Comparison of ENCODE assay signal across 19 cellular contexts in genomic region chr20:52683761-52684160, GRCh38.
DNase-seq lines count a peak whose midpoint lies in the region; ATAC-seq and TF ChIP-seq lines count a peak whose summit lies in the region.
"Had no signal": no experiment of that assay in that cellular context is flagged by ENCODE, and none has a peak within 500 bp of the region (broad histone marks: within the 10 kb centered on the region; RNA-seq: fewer than 3 reads in every experiment).

No MANE protein-coding gene starts in this region.

- H3K4me2 ChIP-seq in BLaER1 (peak overlapping the region; percentile 87), GM23338 (no peak overlapping the region)
- H3K4me2 ChIP-seq: KMS-11 had no signal

- H3K27me3 Mint-ChIP-seq in GM23338 (ENCODE audit: insufficient read depth, low read depth, poor library complexity): peaks cover 3% of the 10 kb centered on the region

- no peaks in the 10 kb centered on the region for H3F3A ChIP-seq in GM23338 (replicated peaks; ENCODE audit: low read depth)

- peak overlapping the region; percentile 63; the same call in 1 of the 2 replicates for H2AFZ ChIP-seq in GM23338
- H2AFZ ChIP-seq: GM23248 had no signal

- H3K27me3 ChIP-seq in BLaER1 (peaks cover 9% of the 10 kb centered on the region; the same call in 1 of the 2 replicates), GM23338 (ENCODE audit: insufficient read depth) (no peaks in the 10 kb centered on the region), SJCRH30 (peaks cover 10% of the 10 kb centered on the region; the same call in 1 of the 2 replicates)
- H3K27me3 ChIP-seq: SJSA1 had no signal

- H3K9me2 ChIP-seq in GM23338 (ENCODE audit: insufficient read depth): no peaks in the 10 kb centered on the region; the same call in 1 of the 2 replicates

- H4K20me1 ChIP-seq in BLaER1 (no peaks in the 10 kb centered on the region), GM23338 (replicated peaks; ENCODE audit: insufficient read depth) (no peaks in the 10 kb centered on the region)

- H3K36me3 Mint-ChIP-seq in GM23338 (ENCODE audit: low read depth): no peaks in the 10 kb centered on the region
- H3K36me3 Mint-ChIP-seq: CD4-positive, CD25-positive, alpha-beta regulatory T cell; T-cell had no signal

- TF ChIP-seq CTCF in GM23338 (conservative IDR thresholded peaks at IDR 0.05; ENCODE audit: low read depth in 2 of 2): no peak

- no peaks in the 10 kb centered on the region; the same call in 2 of the 3 replicates for H3K9me3 Mint-ChIP-seq in GM23338

- H3K4me1 ChIP-seq in BLaER1 (peaks cover 26% of the 10 kb centered on the region), GM23338 (ENCODE audit: insufficient read depth) (no peaks in the 10 kb centered on the region; the same call in 1 of the 2 replicates), SJCRH30 (no peaks in the 10 kb centered on the region)
- H3K4me1 ChIP-seq: SJSA1 had no signal

- H3K9me3 ChIP-seq in BLaER1 (peaks cover 16% of the 10 kb centered on the region), SJCRH30 (replicated peaks) (no peaks in the 10 kb centered on the region)
- H3K9me3 ChIP-seq: SJSA1 had no signal

- peaks cover 8% of the 10 kb centered on the region for H3K4me1 Mint-ChIP-seq in GM23338
- H3K4me1 Mint-ChIP-seq: CD4-positive, CD25-positive, alpha-beta regulatory T cell had no signal

- H3K27ac Mint-ChIP-seq in GM23338: no peak overlapping the region
- H3K27ac Mint-ChIP-seq: CD4-positive, CD25-positive, alpha-beta regulatory T cell; T-cell had no signal

- DNase-seq in GM23338 (ENCODE audit: low spot score) (no peak), NCI-H1436 treated with DMSO at 0.1 percent for 48 hours (lab: John Stamatoyannopoulos, UW) (peak; percentile 27), NOMO-1 (lab: John Stamatoyannopoulos, UW; ENCODE audit: unreplicated experiment in 2 of 2) (peak; percentile 53 to 69), HuH-7 (ENCODE audit: low spot score) (no peak), SJCRH30 (no peak), hippocampal formation (lab: John Stamatoyannopoulos, UW) (no peak)
- DNase-seq in activated CD8-positive, alpha-beta memory T cell treated with anti-CD3 and anti-CD28 coated beads, Interleukin-2, amount 50 U/mL, for 4 hours: no peak
- DNase-seq: Calu3; CD4-positive, CD25-positive, alpha-beta regulatory T cell; DMS79 treated with DMSO at 0.1 percent for 48 hours; GM23248; NCI-H187; NCI-H526 treated with DMSO at 0.1 percent for 48 hours; RPMI8226; T-cell; T1000 had no signal

- H3K36me3 ChIP-seq in BLaER1 (no peaks in the 10 kb centered on the region), GM23338 (ENCODE audit: insufficient read depth) (no peaks in the 10 kb centered on the region), SJCRH30 (no peaks in the 10 kb centered on the region)
- H3K36me3 ChIP-seq: SJSA1 had no signal

- no peak for ATAC-seq in GM23338
- ATAC-seq: T-cell had no signal

- H3K9ac ChIP-seq in BLaER1: no peak overlapping the region
- H3K9ac ChIP-seq: GM23248, KMS-11 had no signal

- H3K4me3 ChIP-seq in BLaER1 (0 out of 2 replicates have a peak overlapping the region, but pooled peaks have one; percentile 34), GM23338 (no peak overlapping the region), SJCRH30 (no peak overlapping the region)
- H3K4me3 ChIP-seq: GM23248, SJSA1 had no signal

- H3K4me3 Mint-ChIP-seq in GM23338: no peak overlapping the region
- H3K4me3 Mint-ChIP-seq: CD4-positive, CD25-positive, alpha-beta regulatory T cell; T-cell had no signal

- H3K27ac ChIP-seq in BLaER1 (no peak overlapping the region; the same call in 1 of the 2 replicates), GM23338 (ENCODE audit: low read depth) (no peak overlapping the region), SJCRH30 (no peak overlapping the region)
- H3K27ac ChIP-seq: GM23248, KMS-11, SJSA1 had no signal

- no peaks in the 10 kb centered on the region for H3K79me2 ChIP-seq in GM23338 (replicated peaks; ENCODE audit: insufficient read depth)

TF ChIP-seq in GM23338, 12 proteins besides CTCF, POLR2A, EP300 and RAD21 (continues in another document):
- TF ChIP-seq REST (IDR thresholded peaks at IDR 0.05; ENCODE audit: unreplicated experiment) (no peak), NANOG (IDR thresholded peaks at IDR 0.05; ENCODE audit: borderline replicate concordance) (no peak), EZH2phosphoT487 (IDR thresholded peaks at IDR 0.05; ENCODE audit: unreplicated experiment) (no peak), STAT1 (IDR thresholded peaks at IDR 0.05; ENCODE audit: unreplicated experiment) (no peak), ZNF114 (CRISPR knock-in tag; IDR thresholded peaks at IDR 0.05) (no peak), ETS1 (IDR thresholded peaks at IDR 0.05) (no peak), JUNB (IDR thresholded peaks at IDR 0.05; ENCODE audit: unreplicated experiment) (no peak)

Comparison
In these comparisons a context has a peak if more than half of its experiments do, and no peak if none do; other contexts are left out.
1. DNase-seq: peak in NCI-H1436 treated with DMSO at 0.1 percent for 48 hours (single experiment) and NOMO-1 (2 of 2); none in GM23338 (single experiment), HuH-7 (single experiment), SJCRH30 (0 of 2), hippocampal formation (0 of 2) and activated CD8-positive, alpha-beta memory T cell treated with anti-CD3 and anti-CD28 coated beads, Interleukin-2, amount 50 U/mL, for 4 hours (single experiment).